Comparison of ENCODE assay signal across 10 cellular contexts in genomic region chr1:150626150-150626549, GRCh38. TPM values are rescaled to one million over a fixed set of nuclear protein-coding genes. Genes with fewer than 3 reads are reported as not detected.
DNase-seq lines count a peak whose midpoint lies in the region; ATAC-seq and TF ChIP-seq lines count a peak whose summit lies in the region.
"Had no signal": no experiment of that assay in that cellular context is flagged by ENCODE, and none has a peak within 500 bp of the region (broad histone marks: within the 10 kb centered on the region; RNA-seq: fewer than 3 reads in every experiment).

No MANE protein-coding gene starts in this region.

- intact Hi-C loops in activated B cell treated with CpG ODN at 0.5 μM for 24 hours (cut with micrococcal nuclease), result loop anchor here (5.0 to 10.0 kb wide), 3 partner anchors 264 to 719 kb away; partner anchors contain the start of genes RFX5, RPRD2 and ZNF687

- H3K4me1 Mint-ChIP-seq in activated T-cell treated with anti-CD3 and anti-CD28 coated beads, Interleukin-2, amount 50 U/mL, for 24 hours (ENCODE audit: low read depth), result peaks cover 80% of the 10 kb centered on the region
- H3K4me1 Mint-ChIP-seq in activated T-cell treated with anti-CD3 and anti-CD28 coated beads, Interleukin-2, amount 50 U/mL, for 4 hours (ENCODE audit: low read depth), result peaks cover 56% of the 10 kb centered on the region
- H3K4me1 Mint-ChIP-seq in activated B cell treated with CpG ODN at 0.5 μM for 24 hours, result peaks cover 31% of the 10 kb centered on the region
- H3K4me1 Mint-ChIP-seq in naive thymus-derived CD8-positive, alpha-beta T cell, result peaks cover 24 to 38% (median 33%) of the 10 kb centered on the region in 4 donors

- TF ChIP-seq CTCF in activated B cell treated with CpG ODN at 0.5 μM for 24 hours (IDR thresholded peaks at IDR 0.05), result no peak

- POLR2A ChIA-PET in activated B cell treated with CpG ODN at 0.5 μM for 24 hours (lab: Charles Lee), result interaction anchor here (1.3 to 6.0 kb wide), 2 partner anchors 46 to 62 kb away, joined by 5 to 189 read pairs; partner anchors contain the start of gene MCL1
- POLR2A ChIA-PET in naive thymus-derived CD8-positive, alpha-beta T cell (lab: Charles Lee), result interaction anchor here (1.0 to 4.5 kb wide), 2 partner anchors 48 to 54 kb away, joined by 3 to 71 read pairs; partner anchors contain the start of gene MCL1

- ATAC-seq in activated T-cell treated with anti-CD3 and anti-CD28 coated beads, Interleukin-2, amount 50 U/mL, for 4 hours, result no peak
- ATAC-seq in activated B cell treated with CpG ODN at 0.5 μM for 24 hours (ENCODE audit: low read depth), result no peak
- no peak for ATAC-seq in naive thymus-derived CD8-positive, alpha-beta T cell

- H3K27ac ChIP-seq in epithelial cell of prostate, result peak overlapping the region; percentile 91

- CTCF ChIA-PET in activated B cell treated with CpG ODN at 0.5 μM for 24 hours (lab: Charles Lee), result interaction anchor here (4.9 kb wide), 1 partner anchor 64 kb away, joined by 58 read pairs; no protein-coding TSS in a partner anchor

- peak overlapping the region; percentile 30 for H3K4me3 Mint-ChIP-seq in activated T-cell treated with anti-CD3 and anti-CD28 coated beads, Interleukin-2, amount 50 U/mL, for 24 hours
- no peak overlapping the region for H3K4me3 Mint-ChIP-seq in activated T-cell treated with anti-CD3 and anti-CD28 coated beads, Interleukin-2, amount 50 U/mL, for 4 hours
- no peak overlapping the region for H3K4me3 Mint-ChIP-seq in activated B cell treated with CpG ODN at 0.5 μM for 24 hours
- peak overlapping the region in 1 of 10 donors; percentile 48 for H3K4me3 Mint-ChIP-seq in naive thymus-derived CD8-positive, alpha-beta T cell

- DNase-seq in activated T-cell treated with anti-CD3 and anti-CD28 coated beads, Interleukin-2, amount 50 U/mL, for 24 hours, result no peak
- no peak for DNase-seq in activated T-cell treated with anti-CD3 and anti-CD28 coated beads, Interleukin-2, amount 50 U/mL, for 4 hours
- DNase-seq in activated B cell treated with CpG ODN at 0.5 μM for 24 hours, result no peak
- peak; percentile 83 for DNase-seq in epithelial cell of prostate (ENCODE audit: low read depth, low spot score)
- DNase-seq in stimulated activated CD4-positive, alpha-beta T cell treated with anti-CD3 and anti-CD28 coated beads, Interleukin-4, amount 100 ng/mL, for 48 hours (ENCODE audit: low read depth in 2 of 2), result peak; percentile 27 to 57
- DNase-seq in NCI-H2196 treated with DMSO at 0.1 percent for 48 hours (lab: John Stamatoyannopoulos, UW; ENCODE audit: unreplicated experiment), result no peak
- no peak for DNase-seq in naive thymus-derived CD8-positive, alpha-beta T cell
- DNase-seq in activated gamma-delta T cell treated with Interleukin-2 at 50 U/mL for 16 hours, result no peak
- DNase-seq: effector CD8-positive, alpha-beta T cell; small intestine had no signal

- no peaks in the 10 kb centered on the region for H3K27me3 Mint-ChIP-seq in activated T-cell treated with anti-CD3 and anti-CD28 coated beads, Interleukin-2, amount 50 U/mL, for 24 hours
- no peaks in the 10 kb centered on the region for H3K27me3 Mint-ChIP-seq in activated T-cell treated with anti-CD3 and anti-CD28 coated beads, Interleukin-2, amount 50 U/mL, for 4 hours (ENCODE audit: low read depth)
- H3K27me3 Mint-ChIP-seq in activated B cell treated with CpG ODN at 0.5 μM for 24 hours, result no peaks in the 10 kb centered on the region
- H3K27me3 Mint-ChIP-seq in naive thymus-derived CD8-positive, alpha-beta T cell, result no peaks in the 10 kb centered on the region

- peak overlapping the region; percentile 89 for H3K27ac Mint-ChIP-seq in activated T-cell treated with anti-CD3 and anti-CD28 coated beads, Interleukin-2, amount 50 U/mL, for 24 hours
- H3K27ac Mint-ChIP-seq in activated B cell treated with CpG ODN at 0.5 μM for 24 hours, result peak overlapping the region; percentile 30
- H3K27ac Mint-ChIP-seq in naive thymus-derived CD8-positive, alpha-beta T cell, result peak overlapping the region in 5 of 10 donors; percentile 23 to 61 (median 45)

- H3K36me3 Mint-ChIP-seq in activated T-cell treated with anti-CD3 and anti-CD28 coated beads, Interleukin-2, amount 50 U/mL, for 24 hours (ENCODE audit: low read depth), result no peaks in the 10 kb centered on the region
- peaks cover 43% of the 10 kb centered on the region for H3K36me3 Mint-ChIP-seq in activated T-cell treated with anti-CD3 and anti-CD28 coated beads, Interleukin-2, amount 50 U/mL, for 4 hours (ENCODE audit: insufficient read depth)
- peaks cover 59% of the 10 kb centered on the region for H3K36me3 Mint-ChIP-seq in activated B cell treated with CpG ODN at 0.5 μM for 24 hours (ENCODE audit: low read depth)
- peaks cover 10 to 66% (median 25%) of the 10 kb centered on the region in 3 donors for H3K36me3 Mint-ChIP-seq in naive thymus-derived CD8-positive, alpha-beta T cell

- peaks cover 2% of the 10 kb centered on the region for H3K9me3 Mint-ChIP-seq in activated T-cell treated with anti-CD3 and anti-CD28 coated beads, Interleukin-2, amount 50 U/mL, for 24 hours
- H3K9me3 Mint-ChIP-seq in activated T-cell treated with anti-CD3 and anti-CD28 coated beads, Interleukin-2, amount 50 U/mL, for 4 hours, result no peaks in the 10 kb centered on the region
- no peaks in the 10 kb centered on the region for H3K9me3 Mint-ChIP-seq in activated B cell treated with CpG ODN at 0.5 μM for 24 hours
- no peaks in the 10 kb centered on the region for H3K9me3 Mint-ChIP-seq in naive thymus-derived CD8-positive, alpha-beta T cell

RNA-seq across cellular contexts. Expression of gene ENSA, which starts 3.3 kb away (rescaled TPM):
- 100 to 1,000 TPM; 221 to 224 (median 223) TPM for total RNA-seq in activated T-cell treated with anti-CD3 and anti-CD28 coated beads, Interleukin-2, amount 50 U/mL, for 4 hours
- 202 and 227 TPM in 2 replicates for total RNA-seq in activated B cell treated with CpG ODN at 0.5 μM for 24 hours
- total RNA-seq in naive thymus-derived CD8-positive, alpha-beta T cell, result 100 to 1,000 TPM; 115 to 117 TPM
- polyA plus RNA-seq in naive thymus-derived CD8-positive, alpha-beta T cell, result 10 to 100 TPM; 55.2 to 64.4 (median 63.7) TPM

RNA-seq across cellular contexts. Expression of gene MCL1, which starts 46.7 kb away (rescaled TPM):
- total RNA-seq in activated T-cell treated with anti-CD3 and anti-CD28 coated beads, Interleukin-2, amount 50 U/mL, for 4 hours, result 100 to 1,000 TPM; 228 to 237 (median 236) TPM
- 224 and 233 TPM in 2 replicates for total RNA-seq in activated B cell treated with CpG ODN at 0.5 μM for 24 hours
- total RNA-seq in naive thymus-derived CD8-positive, alpha-beta T cell, result 100 to 1,000 TPM; 291 TPM
- 100 to 1,000 TPM; 125 to 170 (median 146) TPM for polyA plus RNA-seq in naive thymus-derived CD8-positive, alpha-beta T cell

Comparison
In these comparisons a context has a peak if more than half of its experiments do, and no peak if none do; other contexts are left out.
1. DNase-seq: peak in epithelial cell of prostate (single experiment) and stimulated activated CD4-positive, alpha-beta T cell treated with anti-CD3 and anti-CD28 coated beads, Interleukin-4, amount 100 ng/mL, for 48 hours (2 of 2); none in activated T-cell treated with anti-CD3 and anti-CD28 coated beads, Interleukin-2, amount 50 U/mL, for 24 hours (single experiment), activated T-cell treated with anti-CD3 and anti-CD28 coated beads, Interleukin-2, amount 50 U/mL, for 4 hours (single experiment), activated B cell treated with CpG ODN at 0.5 μM for 24 hours (single experiment), NCI-H2196 treated with DMSO at 0.1 percent for 48 hours (single experiment), naive thymus-derived CD8-positive, alpha-beta T cell (0 of 10) and activated gamma-delta T cell treated with Interleukin-2 at 50 U/mL for 16 hours (single experiment).